In the genomic region with DNA sequence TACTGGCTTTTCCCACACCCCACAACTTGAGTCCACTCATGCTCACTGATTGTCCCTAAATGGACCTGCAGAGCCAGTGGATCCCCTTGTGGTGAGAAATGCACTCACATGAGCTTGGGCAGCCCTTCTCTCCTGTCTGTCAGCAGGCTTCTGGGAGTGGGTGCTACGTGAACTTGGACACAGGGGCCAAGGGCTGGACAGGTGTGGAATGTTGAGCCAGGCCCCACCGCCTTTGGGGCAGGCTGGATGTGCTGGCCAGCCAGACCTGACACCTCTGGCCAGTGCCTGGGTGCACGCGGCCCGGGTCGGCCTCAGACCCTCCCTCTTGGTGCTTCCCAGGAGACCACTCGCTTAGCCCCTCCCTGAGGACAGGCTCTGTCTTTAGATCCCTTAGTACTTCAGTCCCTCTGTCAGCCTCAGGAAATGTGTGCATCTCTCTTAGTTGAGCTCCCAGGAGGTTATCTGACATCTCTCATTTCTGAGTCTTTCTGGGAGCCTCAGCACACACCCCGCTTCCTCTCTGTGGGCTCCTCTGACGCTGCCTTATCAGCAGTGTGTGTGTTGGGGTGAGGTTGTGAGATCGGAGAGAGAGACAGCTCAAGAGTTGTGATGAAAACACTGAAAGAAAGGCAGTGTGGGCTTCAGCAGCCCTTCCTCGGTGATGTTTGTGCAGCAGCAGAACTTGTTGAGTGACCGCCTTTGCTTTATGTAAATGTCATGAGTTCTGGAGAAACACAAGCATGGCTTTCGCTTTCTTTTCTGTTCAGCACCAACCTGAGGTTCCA, we compare ENCODE assay signal across 8 cellular contexts.
A peak's percentile ranks its signal among the peaks of the same experiment; 100 is the strongest.
DNase-seq lines count a peak whose midpoint lies in the region; ATAC-seq and TF ChIP-seq lines count a peak whose summit lies in the region.

No MANE protein-coding gene starts in this region.

- H3K27me3 Mint-ChIP-seq in activated naive CD8-positive, alpha-beta T cell treated with anti-CD3 and anti-CD28 coated beads for 36 hours = no peaks in the 10 kb centered on the region

- H3K9me3 Mint-ChIP-seq in activated naive CD8-positive, alpha-beta T cell treated with anti-CD3 and anti-CD28 coated beads for 36 hours = no peaks in the 10 kb centered on the region

- ATAC-seq in GM18511 (IDR thresholded peaks at IDR 0.05; ENCODE audit: unreplicated experiment) = peak; percentile 77
- ATAC-seq in HG02623 (IDR thresholded peaks at IDR 0.05; ENCODE audit: unreplicated experiment) = peak; percentile 64
- ATAC-seq in SK-N-SH treated with all-trans-retinoic acid at 6 μM for 48 hours = peak; percentile 63

- H3K4me3 ChIP-seq in mononuclear cell (ENCODE audit: low read length) = peak overlapping the region; percentile 19

- peaks cover 48% of the 10 kb centered on the region for H3K4me1 Mint-ChIP-seq in activated naive CD8-positive, alpha-beta T cell treated with anti-CD3 and anti-CD28 coated beads for 36 hours

- no peaks in the 10 kb centered on the region for H3K27me3 ChIP-seq in mononuclear cell (ENCODE audit: insufficient read depth, low read length)

- no peaks in the 10 kb centered on the region for H3K9me3 ChIP-seq in mononuclear cell (ENCODE audit: low read depth, low read length)

- peak overlapping the region; percentile 87 for H3K4me3 Mint-ChIP-seq in activated naive CD8-positive, alpha-beta T cell treated with anti-CD3 and anti-CD28 coated beads for 36 hours

- peaks cover 5% of the 10 kb centered on the region for H3K36me3 Mint-ChIP-seq in activated naive CD8-positive, alpha-beta T cell treated with anti-CD3 and anti-CD28 coated beads for 36 hours

- peak overlapping the region; percentile 100 for H3K27ac Mint-ChIP-seq in activated naive CD8-positive, alpha-beta T cell treated with anti-CD3 and anti-CD28 coated beads for 36 hours

- peaks cover 57% of the 10 kb centered on the region for H3K4me1 ChIP-seq in mononuclear cell (ENCODE audit: insufficient read depth, low read length)

- peak; percentile 59 for DNase-seq in activated naive CD8-positive, alpha-beta T cell treated with anti-CD3 and anti-CD28 coated beads for 36 hours
- DNase-seq in SKM-1 (lab: John Stamatoyannopoulos, UW; ENCODE audit: unreplicated experiment) (no peak), COR-L47 (lab: John Stamatoyannopoulos, UW) (no peak), dedifferentiated amniotic fluid mesenchymal stem cell (ENCODE audit: extremely low spot score) (no peak)

TF ChIP-seq in SK-N-SH treated with all-trans-retinoic acid at 6 μM for 48 hours, 23 proteins besides CTCF, POLR2A, EP300 and RAD21:
- TF ChIP-seq TOX (CRISPR knock-in tag; IDR thresholded peaks at IDR 0.05; ENCODE audit: borderline replicate concordance) (no peak), BACH2 (CRISPR knock-in tag; IDR thresholded peaks at IDR 0.05; ENCODE audit: borderline replicate concordance) (no peak), ZC3H10 (CRISPR knock-in tag; IDR thresholded peaks at IDR 0.05) (no peak), ZFP3 (CRISPR knock-in tag; IDR thresholded peaks at IDR 0.05) (no peak), ZFP30 (CRISPR knock-in tag; IDR thresholded peaks at IDR 0.05) (no peak), SNAI2 (CRISPR knock-in tag; IDR thresholded peaks at IDR 0.05) (no peak), ESRRG (CRISPR knock-in tag; IDR thresholded peaks at IDR 0.05) (no peak), ISL1 (CRISPR knock-in tag; IDR thresholded peaks at IDR 0.05) (no peak), PPARA (CRISPR knock-in tag; IDR thresholded peaks at IDR 0.05; ENCODE audit: borderline replicate concordance) (no peak), TCF4 (CRISPR knock-in tag; IDR thresholded peaks at IDR 0.05; ENCODE audit: borderline replicate concordance) (no peak)
- TF ChIP-seq, protein P1, sequence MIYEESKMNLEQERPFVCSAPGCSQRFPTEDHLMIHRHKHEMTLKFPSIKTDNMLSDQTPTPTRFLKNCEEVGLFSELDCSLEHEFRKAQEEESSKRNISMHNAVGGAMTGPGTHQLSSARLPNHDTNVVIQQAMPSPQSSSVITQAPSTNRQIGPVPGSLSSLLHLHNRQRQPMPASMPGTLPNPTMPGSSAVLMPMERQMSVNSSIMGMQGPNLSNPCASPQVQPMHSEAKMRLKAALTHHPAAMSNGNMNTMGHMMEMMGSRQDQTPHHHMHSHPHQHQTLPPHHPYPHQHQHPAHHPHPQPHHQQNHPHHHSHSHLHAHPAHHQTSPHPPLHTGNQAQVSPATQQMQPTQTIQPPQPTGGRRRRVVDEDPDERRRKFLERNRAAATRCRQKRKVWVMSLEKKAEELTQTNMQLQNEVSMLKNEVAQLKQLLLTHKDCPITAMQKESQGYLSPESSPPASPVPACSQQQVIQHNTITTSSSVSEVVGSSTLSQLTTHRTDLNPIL (CRISPR knock-in tag; IDR thresholded peaks at IDR 0.05; ENCODE audit: low read depth) = no peak
- TF ChIP-seq, protein P2, sequence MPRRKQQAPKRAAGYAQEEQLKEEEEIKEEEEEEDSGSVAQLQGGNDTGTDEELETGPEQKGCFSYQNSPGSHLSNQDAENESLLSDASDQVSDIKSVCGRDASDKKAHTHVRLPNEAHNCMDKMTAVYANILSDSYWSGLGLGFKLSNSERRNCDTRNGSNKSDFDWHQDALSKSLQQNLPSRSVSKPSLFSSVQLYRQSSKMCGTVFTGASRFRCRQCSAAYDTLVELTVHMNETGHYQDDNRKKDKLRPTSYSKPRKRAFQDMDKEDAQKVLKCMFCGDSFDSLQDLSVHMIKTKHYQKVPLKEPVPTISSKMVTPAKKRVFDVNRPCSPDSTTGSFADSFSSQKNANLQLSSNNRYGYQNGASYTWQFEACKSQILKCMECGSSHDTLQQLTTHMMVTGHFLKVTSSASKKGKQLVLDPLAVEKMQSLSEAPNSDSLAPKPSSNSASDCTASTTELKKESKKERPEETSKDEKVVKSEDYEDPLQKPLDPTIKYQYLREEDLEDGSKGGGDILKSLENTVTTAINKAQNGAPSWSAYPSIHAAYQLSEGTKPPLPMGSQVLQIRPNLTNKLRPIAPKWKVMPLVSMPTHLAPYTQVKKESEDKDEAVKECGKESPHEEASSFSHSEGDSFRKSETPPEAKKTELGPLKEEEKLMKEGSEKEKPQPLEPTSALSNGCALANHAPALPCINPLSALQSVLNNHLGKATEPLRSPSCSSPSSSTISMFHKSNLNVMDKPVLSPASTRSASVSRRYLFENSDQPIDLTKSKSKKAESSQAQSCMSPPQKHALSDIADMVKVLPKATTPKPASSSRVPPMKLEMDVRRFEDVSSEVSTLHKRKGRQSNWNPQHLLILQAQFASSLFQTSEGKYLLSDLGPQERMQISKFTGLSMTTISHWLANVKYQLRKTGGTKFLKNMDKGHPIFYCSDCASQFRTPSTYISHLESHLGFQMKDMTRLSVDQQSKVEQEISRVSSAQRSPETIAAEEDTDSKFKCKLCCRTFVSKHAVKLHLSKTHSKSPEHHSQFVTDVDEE (CRISPR knock-in tag; IDR thresholded peaks at IDR 0.05) = no peak
- TF ChIP-seq, protein P3, sequence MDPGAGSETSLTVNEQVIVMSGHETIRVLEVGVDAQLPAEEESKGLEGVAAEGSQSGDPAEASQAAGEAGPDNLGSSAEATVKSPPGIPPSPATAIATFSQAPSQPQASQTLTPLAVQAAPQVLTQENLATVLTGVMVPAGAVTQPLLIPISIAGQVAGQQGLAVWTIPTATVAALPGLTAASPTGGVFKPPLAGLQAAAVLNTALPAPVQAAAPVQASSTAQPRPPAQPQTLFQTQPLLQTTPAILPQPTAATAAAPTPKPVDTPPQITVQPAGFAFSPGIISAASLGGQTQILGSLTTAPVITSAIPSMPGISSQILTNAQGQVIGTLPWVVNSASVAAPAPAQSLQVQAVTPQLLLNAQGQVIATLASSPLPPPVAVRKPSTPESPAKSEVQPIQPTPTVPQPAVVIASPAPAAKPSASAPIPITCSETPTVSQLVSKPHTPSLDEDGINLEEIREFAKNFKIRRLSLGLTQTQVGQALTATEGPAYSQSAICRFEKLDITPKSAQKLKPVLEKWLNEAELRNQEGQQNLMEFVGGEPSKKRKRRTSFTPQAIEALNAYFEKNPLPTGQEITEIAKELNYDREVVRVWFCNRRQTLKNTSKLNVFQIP (CRISPR knock-in tag; IDR thresholded peaks at IDR 0.05; ENCODE audit: borderline replicate concordance, low read depth) = no peak
